ENCODE assay signal across 1 cellular context in genomic region chr17:64006361-64007088, GRCh38.
A peak's percentile ranks its signal among the peaks of the same experiment; 100 is the strongest.
TF ChIP-seq lines count a peak whose summit lies in the region.

No MANE protein-coding gene starts in this region.

TF ChIP-seq in HepG2, 621 proteins besides CTCF, POLR2A, EP300 and RAD21 (continues in another document):
- TF ChIP-seq ZNF362 (CRISPR knock-in tag; IDR thresholded peaks at IDR 0.05; ENCODE audit: borderline replicate concordance) (no peak), MEF2D (CRISPR knock-in tag; IDR thresholded peaks at IDR 0.05) (0 out of 2 replicates have a peak, but pooled peaks have one; percentile 51), ZMAT3 (CRISPR knock-in tag; conservative IDR thresholded peaks at IDR 0.05) (no peak; the same call in 1 of the 2 replicates), ATAD3A (CRISPR knock-in tag; IDR thresholded peaks at IDR 0.05) (no peak), ZNF180 (CRISPR knock-in tag; IDR thresholded peaks at IDR 0.05; ENCODE audit: borderline replicate concordance, low read depth) (no peak), ZFP37 (CRISPR knock-in tag; IDR thresholded peaks at IDR 0.05; ENCODE audit: borderline replicate concordance) (no peak), MYPOP (CRISPR knock-in tag; IDR thresholded peaks at IDR 0.05) (no peak), ZNF788 (CRISPR knock-in tag; IDR thresholded peaks at IDR 0.05; ENCODE audit: borderline replicate concordance) (no peak), JUNB (CRISPR knock-in tag; IDR thresholded peaks at IDR 0.05; ENCODE audit: borderline replicate concordance) (no peak), EED (CRISPR knock-in tag; IDR thresholded peaks at IDR 0.05) (no peak), GABPB1 (CRISPR knock-in tag; IDR thresholded peaks at IDR 0.05) (peak; percentile 20; the same call in 1 of the 2 replicates), RBM39 (IDR thresholded peaks at IDR 0.05; ENCODE audit: low read depth, low read length, poor library complexity, severe bottlenecking) (no peak), SP5 (CRISPR knock-in tag; IDR thresholded peaks at IDR 0.05; ENCODE audit: borderline replicate concordance, low read depth) (peak; percentile 71), ARHGAP35 (CRISPR knock-in tag; IDR thresholded peaks at IDR 0.05; ENCODE audit: borderline replicate concordance) (no peak), ZNF253 (CRISPR knock-in tag; IDR thresholded peaks at IDR 0.05; ENCODE audit: borderline replicate concordance) (no peak), ZNF235 (CRISPR knock-in tag; IDR thresholded peaks at IDR 0.05; ENCODE audit: borderline replicate concordance) (no peak), ZBTB4 (CRISPR knock-in tag; IDR thresholded peaks at IDR 0.05; ENCODE audit: borderline replicate concordance) (0 out of 2 replicates have a peak, but pooled peaks have one; percentile 45), RARG (CRISPR knock-in tag; IDR thresholded peaks at IDR 0.05; ENCODE audit: low read depth) (no peak), ZNF703 (CRISPR knock-in tag; IDR thresholded peaks at IDR 0.05; ENCODE audit: borderline replicate concordance) (no peak), RARA (CRISPR knock-in tag; IDR thresholded peaks at IDR 0.05) (0 out of 2 replicates have a peak, but pooled peaks have one; percentile 9), ZNF205 (CRISPR knock-in tag; IDR thresholded peaks at IDR 0.05) (peak; percentile 54; the same call in 1 of the 2 replicates), PCBP2 (optimal IDR thresholded peaks at IDR 0.05; ENCODE audit: low read depth, low read length, poor library complexity, severe bottlenecking) (no peak), SIX4 (CRISPR knock-in tag; IDR thresholded peaks at IDR 0.05) (no peak), THRA (CRISPR knock-in tag; IDR thresholded peaks at IDR 0.05; ENCODE audit: borderline replicate concordance) (no peak), HMGXB3 (CRISPR knock-in tag; IDR thresholded peaks at IDR 0.05; ENCODE audit: borderline replicate concordance) (no peak), ZNF232 (CRISPR knock-in tag; IDR thresholded peaks at IDR 0.05; ENCODE audit: borderline replicate concordance) (no peak), MAZ (IDR thresholded peaks at IDR 0.05; ENCODE audit: borderline replicate concordance, low read depth, low read length) (peak; percentile 29; the same call in 1 of the 2 replicates), MAZ (CRISPR knock-in tag; IDR thresholded peaks at IDR 0.05; ENCODE audit: low read depth) (peak; percentile 33; the same call in 1 of the 2 replicates), ZBTB49 (CRISPR knock-in tag; IDR thresholded peaks at IDR 0.05; ENCODE audit: borderline replicate concordance) (no peak)
- TF ChIP-seq, protein P1, sequence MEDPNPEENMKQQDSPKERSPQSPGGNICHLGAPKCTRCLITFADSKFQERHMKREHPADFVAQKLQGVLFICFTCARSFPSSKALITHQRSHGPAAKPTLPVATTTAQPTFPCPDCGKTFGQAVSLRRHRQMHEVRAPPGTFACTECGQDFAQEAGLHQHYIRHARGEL (CRISPR knock-in tag; IDR thresholded peaks at IDR 0.05), result no peak
- TF ChIP-seq, protein P2, sequence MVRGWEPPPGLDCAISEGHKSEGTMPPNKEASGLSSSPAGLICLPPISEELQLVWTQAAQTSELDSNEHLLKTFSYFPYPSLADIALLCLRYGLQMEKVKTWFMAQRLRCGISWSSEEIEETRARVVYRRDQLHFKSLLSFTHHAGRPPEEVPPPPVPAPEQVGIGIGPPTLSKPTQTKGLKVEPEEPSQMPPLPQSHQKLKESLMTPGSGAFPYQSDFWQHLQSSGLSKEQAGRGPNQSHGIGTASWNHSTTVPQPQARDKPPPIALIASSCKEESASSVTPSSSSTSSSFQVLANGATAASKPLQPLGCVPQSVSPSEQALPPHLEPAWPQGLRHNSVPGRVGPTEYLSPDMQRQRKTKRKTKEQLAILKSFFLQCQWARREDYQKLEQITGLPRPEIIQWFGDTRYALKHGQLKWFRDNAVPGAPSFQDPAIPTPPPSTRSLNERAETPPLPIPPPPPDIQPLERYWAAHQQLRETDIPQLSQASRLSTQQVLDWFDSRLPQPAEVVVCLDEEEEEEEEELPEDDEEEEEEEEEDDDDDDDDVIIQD (CRISPR knock-in tag; IDR thresholded peaks at IDR 0.05; ENCODE audit: low read depth), result no peak
- TF ChIP-seq, protein P3, sequence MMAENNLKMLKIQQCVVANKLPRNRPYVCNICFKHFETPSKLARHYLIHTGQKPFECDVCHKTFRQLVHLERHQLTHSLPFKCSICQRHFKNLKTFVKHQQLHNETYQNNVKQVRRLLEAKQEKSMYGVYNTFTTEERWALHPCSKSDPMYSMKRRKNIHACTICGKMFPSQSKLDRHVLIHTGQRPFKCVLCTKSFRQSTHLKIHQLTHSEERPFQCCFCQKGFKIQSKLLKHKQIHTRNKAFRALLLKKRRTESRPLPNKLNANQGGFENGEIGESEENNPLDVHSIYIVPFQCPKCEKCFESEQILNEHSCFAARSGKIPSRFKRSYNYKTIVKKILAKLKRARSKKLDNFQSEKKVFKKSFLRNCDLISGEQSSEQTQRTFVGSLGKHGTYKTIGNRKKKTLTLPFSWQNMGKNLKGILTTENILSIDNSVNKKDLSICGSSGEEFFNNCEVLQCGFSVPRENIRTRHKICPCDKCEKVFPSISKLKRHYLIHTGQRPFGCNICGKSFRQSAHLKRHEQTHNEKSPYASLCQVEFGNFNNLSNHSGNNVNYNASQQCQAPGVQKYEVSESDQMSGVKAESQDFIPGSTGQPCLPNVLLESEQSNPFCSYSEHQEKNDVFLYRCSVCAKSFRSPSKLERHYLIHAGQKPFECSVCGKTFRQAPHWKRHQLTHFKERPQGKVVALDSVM (CRISPR knock-in tag; IDR thresholded peaks at IDR 0.05), result no peak
- TF ChIP-seq, protein P4, sequence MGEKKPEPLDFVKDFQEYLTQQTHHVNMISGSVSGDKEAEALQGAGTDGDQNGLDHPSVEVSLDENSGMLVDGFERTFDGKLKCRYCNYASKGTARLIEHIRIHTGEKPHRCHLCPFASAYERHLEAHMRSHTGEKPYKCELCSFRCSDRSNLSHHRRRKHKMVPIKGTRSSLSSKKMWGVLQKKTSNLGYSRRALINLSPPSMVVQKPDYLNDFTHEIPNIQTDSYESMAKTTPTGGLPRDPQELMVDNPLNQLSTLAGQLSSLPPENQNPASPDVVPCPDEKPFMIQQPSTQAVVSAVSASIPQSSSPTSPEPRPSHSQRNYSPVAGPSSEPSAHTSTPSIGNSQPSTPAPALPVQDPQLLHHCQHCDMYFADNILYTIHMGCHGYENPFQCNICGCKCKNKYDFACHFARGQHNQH (CRISPR knock-in tag; IDR thresholded peaks at IDR 0.05), result peak; percentile 14; the same call in 1 of the 2 replicates
- TF ChIP-seq, protein P5, sequence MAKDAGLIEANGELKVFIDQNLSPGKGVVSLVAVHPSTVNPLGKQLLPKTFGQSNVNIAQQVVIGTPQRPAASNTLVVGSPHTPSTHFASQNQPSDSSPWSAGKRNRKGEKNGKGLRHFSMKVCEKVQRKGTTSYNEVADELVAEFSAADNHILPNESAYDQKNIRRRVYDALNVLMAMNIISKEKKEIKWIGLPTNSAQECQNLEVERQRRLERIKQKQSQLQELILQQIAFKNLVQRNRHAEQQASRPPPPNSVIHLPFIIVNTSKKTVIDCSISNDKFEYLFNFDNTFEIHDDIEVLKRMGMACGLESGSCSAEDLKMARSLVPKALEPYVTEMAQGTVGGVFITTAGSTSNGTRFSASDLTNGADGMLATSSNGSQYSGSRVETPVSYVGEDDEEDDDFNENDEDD (CRISPR knock-in tag; IDR thresholded peaks at IDR 0.05; ENCODE audit: borderline replicate concordance), result 0 out of 2 replicates have a peak, but pooled peaks have one; percentile 26
- TF ChIP-seq, protein P6, sequence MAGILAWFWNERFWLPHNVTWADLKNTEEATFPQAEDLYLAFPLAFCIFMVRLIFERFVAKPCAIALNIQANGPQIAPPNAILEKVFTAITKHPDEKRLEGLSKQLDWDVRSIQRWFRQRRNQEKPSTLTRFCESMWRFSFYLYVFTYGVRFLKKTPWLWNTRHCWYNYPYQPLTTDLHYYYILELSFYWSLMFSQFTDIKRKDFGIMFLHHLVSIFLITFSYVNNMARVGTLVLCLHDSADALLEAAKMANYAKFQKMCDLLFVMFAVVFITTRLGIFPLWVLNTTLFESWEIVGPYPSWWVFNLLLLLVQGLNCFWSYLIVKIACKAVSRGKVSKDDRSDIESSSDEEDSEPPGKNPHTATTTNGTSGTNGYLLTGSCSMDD (CRISPR knock-in tag; IDR thresholded peaks at IDR 0.05), result no peak
